In the genomic region with DNA sequence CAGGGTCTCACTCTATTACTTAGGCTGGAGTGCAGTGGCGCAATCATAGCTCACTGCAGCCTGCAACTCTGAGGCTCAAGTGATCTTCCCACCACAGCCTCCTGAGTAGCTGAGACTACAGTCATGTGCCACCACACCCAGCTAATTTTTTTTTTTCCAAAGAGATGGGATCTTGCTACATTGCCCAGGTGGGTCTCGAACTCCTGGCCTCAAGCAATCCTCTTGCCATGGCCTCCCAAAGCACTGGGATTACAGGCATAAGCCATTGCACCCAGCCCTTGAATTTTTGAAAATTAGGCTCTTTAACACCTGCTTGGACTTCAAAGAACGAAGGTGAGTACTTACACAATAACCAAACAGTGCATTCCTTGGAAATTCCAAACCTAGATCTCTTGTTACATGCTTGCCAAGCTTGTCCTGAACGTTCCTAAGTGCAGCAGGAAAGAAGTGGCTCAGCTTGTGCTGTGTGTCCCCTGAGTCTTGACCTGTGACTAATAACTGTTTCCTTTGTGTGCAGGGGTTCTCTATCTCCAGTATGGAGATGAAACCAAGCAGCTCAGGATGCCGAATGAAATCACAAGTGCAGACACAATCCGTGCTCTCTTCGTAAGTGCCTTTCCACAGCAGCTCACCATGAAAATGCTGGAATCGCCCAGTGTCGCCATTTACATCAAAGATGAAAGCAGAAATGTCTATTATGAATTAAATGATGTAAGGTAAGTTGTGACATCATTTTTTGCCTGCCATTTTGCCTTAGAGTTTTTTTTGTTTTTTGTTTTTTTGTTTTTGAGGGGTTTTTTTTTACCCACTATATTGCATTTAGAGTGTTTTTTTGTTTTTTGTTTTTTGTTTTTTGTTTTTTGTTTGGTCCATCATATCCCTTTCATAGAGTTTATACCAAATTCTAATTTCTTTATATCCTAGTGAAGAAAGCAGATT, we compare ENCODE assay signal across 15 cellular contexts.
A peak's percentile ranks its signal among the peaks of the same experiment; 100 is the strongest.
DNase-seq lines count a peak whose midpoint lies in the region; ATAC-seq, FAIRE-seq and TF ChIP-seq lines count a peak whose summit lies in the region.
"Had no signal": no experiment of that assay in that cellular context is flagged by ENCODE, and none has a peak within 500 bp of the region (broad histone marks: within the 10 kb centered on the region; RNA-seq: fewer than 3 reads in every experiment).

No MANE protein-coding gene starts in this region.

- 91% methylated on average over 9 of the region's 9 CpGs; no CpG with 5 or more reads in 1 of the 2 experiments for WGBS in H1 (ENCODE audit: extremely low coverage in 1 of 2, insufficient coverage in 1 of 2, insufficient read length in 1 of 2, insufficient replicate concordance in 2 of 2, low coverage in 1 of 2, low lambda C conversion rate in 2 of 2, missing lambda C conversion rate in 1 of 2), 2 experiments

- no peak overlapping the region for H2BK12ac ChIP-seq in H1 (ENCODE audit: low read depth, low read length)

- no peak overlapping the region for H2BK15ac ChIP-seq in H1 (ENCODE audit: low read length)

- H3K4me2 ChIP-seq in H1 (ENCODE audit: insufficient read depth in 1 of 2, low read depth in 2 of 2, low read length in 2 of 2): no peak overlapping the region

- H3K9ac ChIP-seq in HUES48 (ENCODE audit: low read depth, low read length): no peak overlapping the region
- no peak overlapping the region for H3K9ac ChIP-seq in H1 (replicated peaks in 1 of 4; ENCODE audit: extremely low read depth in 1 of 4, low read depth in 3 of 4, low read length in 3 of 4)

- TF ChIP-seq RAD21 in H1 (IDR thresholded peaks at IDR 0.05 in 1 of 2, conservative IDR thresholded peaks at IDR 0.05 in 1 of 2; ENCODE audit: low read depth in 2 of 2, low read length in 2 of 2): no peak

- in situ Hi-C loops in gastrocnemius medialis (cut with MboI; ENCODE audit: low sequenced_read_pairs in 4 of 4): no loop called here

- H2AK5ac ChIP-seq in H1 (ENCODE audit: low read depth, low read length): no peak overlapping the region

- CTCF ChIA-PET in H1 (lab: Charles Lee; ENCODE audit: partially characterized antibody): interaction anchor here (0.6 to 2.0 kb wide), 3 partner anchors 14 to 80 kb away, joined by 3 to 8 read pairs (median 4); no protein-coding TSS in a partner anchor

- H4K8ac ChIP-seq in H1 (ENCODE audit: extremely low read depth, insufficient read depth, low read length): no peak overlapping the region

- no peak overlapping the region for H2BK120ac ChIP-seq in H1 (replicated peaks; ENCODE audit: low read depth, low read length)

- ATAC-seq in GM19351 (IDR thresholded peaks at IDR 0.05; ENCODE audit: unreplicated experiment) (peak; percentile 81), gastrocnemius medialis (peak in 1 of 2 donors; percentile 15), left cardiac atrium (no peak), GM19455 (IDR thresholded peaks at IDR 0.05; ENCODE audit: unreplicated experiment) (no peak)
- ATAC-seq: natural killer cell treated with Interleukin-12 subunit alpha and Interleukin-12 subunit beta and Interleukin-15 and Interleukin-18, amount 100 ng/mL, for 72 hours; stimulated activated effector memory CD8-positive, alpha-beta T cell treated with anti-CD3 and anti-CD28 coated beads, Interleukin-12 subunit alpha, Interleukin-12 subunit beta, amount 100 ng/mL, for 72 hours had no signal

- H2AFZ ChIP-seq in H1 (ENCODE audit: low read length): no peak overlapping the region

- H3K79me2 ChIP-seq in H1 (ENCODE audit: control insufficient read depth in 1 of 2, insufficient read depth in 2 of 2, low read length in 2 of 2): no peaks in the 10 kb centered on the region

- no peak for FAIRE-seq in H1 (lab: Jason Lieb, UNC)
- FAIRE-seq: GM18507 had no signal

- no peak for TF ChIP-seq EP300 in H1 (IDR thresholded peaks at IDR 0.05; ENCODE audit: borderline replicate concordance in 1 of 2, low read depth in 2 of 2, low read length in 2 of 2)

- no peaks in the 10 kb centered on the region for H3K23me2 ChIP-seq in H1 (ENCODE audit: low read depth, low read length)

- no peak for TF ChIP-seq CTCF in H1 (IDR thresholded peaks at IDR 0.05; ENCODE audit: control extremely low read depth in 1 of 3, insufficient read depth in 1 of 3, low read depth in 1 of 3, low read length in 3 of 3)
- TF ChIP-seq CTCF in gastrocnemius medialis (IDR thresholded peaks at IDR 0.05 in 4 of 5, conservative IDR thresholded peaks at IDR 0.05 in 1 of 5): no peak

- POLR2A ChIA-PET in H1 (lab: Charles Lee; ENCODE audit: partially characterized antibody): interaction anchor here (1.3 kb wide), 1 partner anchor 118 kb away, joined by 3 read pairs; no protein-coding TSS in a partner anchor

- H3K4me1 ChIP-seq in HUES48 (ENCODE audit: control insufficient read depth, insufficient read depth, low read length) (peaks cover 11% of the 10 kb centered on the region), H1 (replicated peaks in 1 of 4; ENCODE audit: control insufficient read depth in 3 of 4, insufficient read depth in 4 of 4, low read length in 3 of 4) (peaks cover 0 to 4% (median 2%) of the 10 kb centered on the region in 4 experiments; a peak in 2 of 7 replicates), gastrocnemius medialis (peaks cover 0 to 20% of the 10 kb centered on the region in 2 donors)

- H3K36me3 ChIP-seq in HUES48 (ENCODE audit: control insufficient read depth, insufficient read depth, low read length): no peaks in the 10 kb centered on the region
- H3K36me3 ChIP-seq in H1 (ENCODE audit: control insufficient read depth in 2 of 4, insufficient read depth in 4 of 4, low read length in 3 of 4): peaks cover 0 to 2% (median 0%) of the 10 kb centered on the region in 4 experiments; a peak in 2 of 8 replicates
- peaks cover 0 to 10% of the 10 kb centered on the region in 2 donors for H3K36me3 ChIP-seq in gastrocnemius medialis

- no peaks in the 10 kb centered on the region for H3K27me3 ChIP-seq in HUES48 (ENCODE audit: control insufficient read depth, insufficient read depth, low read length)
- H3K27me3 ChIP-seq in H1 (replicated peaks in 1 of 4; ENCODE audit: control insufficient read depth in 3 of 4, extremely low read depth in 1 of 4, insufficient read depth in 3 of 4, low read length in 3 of 4): no peaks in the 10 kb centered on the region
- H3K27me3 ChIP-seq in gastrocnemius medialis: no peaks in the 10 kb centered on the region

- no peak overlapping the region for H4K5ac ChIP-seq in H1 (ENCODE audit: insufficient read length, low read depth, low read length)

- no peak overlapping the region; the same call in 1 of the 2 replicates for H2BK20ac ChIP-seq in H1 (ENCODE audit: low read length)

- H3K4ac ChIP-seq in H1 (replicated peaks; ENCODE audit: insufficient read length, low read depth, low read length): no peak overlapping the region

- no peak overlapping the region for H3K4me3 ChIP-seq in HUES48 (ENCODE audit: low read depth, low read length)
- H3K4me3 ChIP-seq in H1 (ENCODE audit: extremely low read depth in 1 of 4, insufficient read depth in 2 of 4, low read depth in 3 of 4, low read length in 4 of 4): no peak overlapping the region
- H3K4me3 ChIP-seq in gastrocnemius medialis: no peak overlapping the region

- intact Hi-C loops in gastrocnemius medialis (cut with DNase I; ENCODE audit: low total_unique reads): no loop called here
- intact Hi-C loops in left cardiac atrium (cut with DNase I): no loop called here

- no peak overlapping the region for H2BK5ac ChIP-seq in H1 (ENCODE audit: low read depth, low read length)

- H3K14ac ChIP-seq in H1 (ENCODE audit: insufficient read length): no peak overlapping the region

- no peak overlapping the region for H4K91ac ChIP-seq in H1 (replicated peaks; ENCODE audit: insufficient read length, low read length)

- TF ChIP-seq POLR2A in H1 (IDR thresholded peaks at IDR 0.05; ENCODE audit: control extremely low read depth in 1 of 2, low read depth in 2 of 2, low read length in 2 of 2) (no peak), gastrocnemius medialis (IDR thresholded peaks at IDR 0.05) (no peak)

- H3K9me3 ChIP-seq in HUES48 (ENCODE audit: control insufficient read depth, insufficient read depth, low read length): no peaks in the 10 kb centered on the region
- no peaks in the 10 kb centered on the region for H3K9me3 ChIP-seq in H1 (ENCODE audit: insufficient read depth in 2 of 2, low read depth in 1 of 2, low read length in 1 of 2)
- H3K9me3 ChIP-seq in gastrocnemius medialis: no peaks in the 10 kb centered on the region

- no peak overlapping the region for H3K18ac ChIP-seq in H1 (ENCODE audit: extremely low read depth, low read length)

- DNase-seq in H1 (ENCODE audit: low read depth in 1 of 2, low spot score in 2 of 2) (no peak), gastrocnemius medialis (no peak), left cardiac atrium (no peak), NCI-H82 (lab: John Stamatoyannopoulos, UW) (no peak)
- no peak for DNase-seq in stimulated activated CD4-positive, alpha-beta T cell treated with anti-CD3 and anti-CD28 coated beads, Interleukin-1b, Interleukin-23, amount 100 ng/mL, for 48 hours
- DNase-seq: effector CD8-positive, alpha-beta T cell; NCI-H187 treated with DMSO at 0.1 percent for 48 hours; NCI-H510A treated with DMSO at 0.1 percent for 48 hours had no signal

- H3K27ac ChIP-seq in HUES48 (ENCODE audit: low read depth, low read length) (peak overlapping the region; percentile 66), H1 (ENCODE audit: low read depth, low read length) (no peak overlapping the region), gastrocnemius medialis (peak overlapping the region in 3 of 4 donors; percentile 30 to 41 (median 31))
- H3K27ac ChIP-seq: RWPE1 had no signal

- H3K23ac ChIP-seq in H1 (ENCODE audit: insufficient read length): no peak overlapping the region

- no peaks in the 10 kb centered on the region for H4K20me1 ChIP-seq in H1 (replicated peaks in 1 of 2; ENCODE audit: control insufficient read depth in 1 of 2, insufficient read depth in 2 of 2, low read length in 2 of 2)

- no peak overlapping the region for H3K56ac ChIP-seq in H1 (replicated peaks; ENCODE audit: insufficient read length, low read depth, low read length)

- H3K79me1 ChIP-seq in H1 (ENCODE audit: low read depth, low read length): no peaks in the 10 kb centered on the region

TF ChIP-seq in H1, 55 proteins besides CTCF, POLR2A, EP300 and RAD21:
- TF ChIP-seq HDAC2 (IDR thresholded peaks at IDR 0.05; ENCODE audit: borderline replicate concordance in 1 of 2, low read depth in 2 of 2, low read length in 2 of 2): 0 out of 4 replicates have a peak, but pooled peaks of 1 of the 2 experiments have one; percentile 33
- TF ChIP-seq TAF7 (optimal IDR thresholded peaks at IDR 0.05; ENCODE audit: borderline replicate concordance, low read depth, low read length): no peak
- no peak for TF ChIP-seq RBBP5 (IDR thresholded peaks at IDR 0.05; ENCODE audit: borderline replicate concordance, low read depth, low read length)
- TF ChIP-seq CBX5 (IDR thresholded peaks at IDR 0.05; ENCODE audit: low read depth, low read length): no peak
- no peak for TF ChIP-seq KDM4A (IDR thresholded peaks at IDR 0.05; ENCODE audit: low read depth, low read length, severe bottlenecking)
- TF ChIP-seq KDM1A (IDR thresholded peaks at IDR 0.05; ENCODE audit: borderline replicate concordance, low read length): peak; percentile 75; the same call in 1 of the 2 replicates
- TF ChIP-seq JUN (IDR thresholded peaks at IDR 0.05; ENCODE audit: low read depth, low read length): no peak
